ENCODE assay signal across 28 cellular contexts in genomic region chr1:16281765-16282164, GRCh38.
"Had no signal": no experiment of that assay in that cellular context is flagged by ENCODE, and none has a peak within 500 bp of the region (broad histone marks: within the 10 kb centered on the region; RNA-seq: fewer than 3 reads in every experiment).

No MANE protein-coding gene starts in this region.

- H3K4me1 Mint-ChIP-seq: activated CD4-positive, alpha-beta T cell treated with anti-CD3 and anti-CD28 coated beads, Interleukin-2, amount 10 ng/mL, durations not matched to agents 7 days and 5 days; WTC11 had no signal

- H3K36me3 ChIP-seq: gastrocnemius medialis had no signal

- H3K27me3 ChIP-seq: esophagus muscularis mucosa, foreskin keratinocyte, gastrocnemius medialis, heart left ventricle had no signal

- H3K36me3 Mint-ChIP-seq: activated naive CD8-positive, alpha-beta T cell; WTC11 had no signal

- H3K4me1 ChIP-seq: foreskin keratinocyte had no signal

- H3K4me3 Mint-ChIP-seq: activated CD4-positive, alpha-beta memory T cell treated with anti-CD3 and anti-CD28 coated beads, Interleukin-2, amount 10 ng/mL, durations not matched to agents 7 days and 5 days; activated CD4-positive, alpha-beta T cell treated with anti-CD3 and anti-CD28 coated beads, Interleukin-2, amount 10 ng/mL, durations not matched to agents 7 days and 5 days; activated naive CD8-positive, alpha-beta T cell; activated T-cell treated with anti-CD3 and anti-CD28 coated beads, Interleukin-2, amount 50 U/mL, for 4 hours; activated T-helper 17 cell treated with anti-CD3 and anti-CD28 coated beads, Interleukin-2, amount 50 U/mL, for 72 hours; effector memory CD8-positive, alpha-beta T cell; WTC11 had no signal

- H3K9me3 Mint-ChIP-seq: activated CD4-positive, alpha-beta memory T cell treated with anti-CD3 and anti-CD28 coated beads, Interleukin-2, amount 10 ng/mL, durations not matched to agents 7 days and 5 days; activated CD4-positive, alpha-beta T cell treated with anti-CD3 and anti-CD28 coated beads, Interleukin-2, amount 10 ng/mL, durations not matched to agents 7 days and 5 days; activated T-cell treated with anti-CD3 and anti-CD28 coated beads, Interleukin-2, amount 50 U/mL, for 4 hours; activated T-helper 17 cell treated with anti-CD3 and anti-CD28 coated beads, Interleukin-2, amount 50 U/mL, for 72 hours; effector memory CD8-positive, alpha-beta T cell; WTC11 had no signal

- H3K4me3 ChIP-seq: esophagus muscularis mucosa, gastrocnemius medialis, heart left ventricle had no signal

- ATAC-seq: activated T-cell treated with anti-CD3 and anti-CD28 coated beads, Interleukin-2, amount 50 U/mL, for 4 hours; activated T-helper 17 cell treated with anti-CD3 and anti-CD28 coated beads, Interleukin-2, amount 50 U/mL, for 72 hours; effector memory CD8-positive, alpha-beta T cell; foreskin keratinocyte; gastrocnemius medialis; heart left ventricle; WTC11 had no signal

- H3K9me3 ChIP-seq: esophagus muscularis mucosa, gastrocnemius medialis, heart left ventricle had no signal

- H3K27ac ChIP-seq: esophagus muscularis mucosa, foreskin keratinocyte, gastrocnemius medialis, heart left ventricle, VCaP had no signal

- DNase-seq: activated CD4-positive, alpha-beta memory T cell treated with anti-CD3 and anti-CD28 coated beads, Interleukin-2, amount 10 ng/mL, durations not matched to agents 7 days and 5 days; activated CD4-positive, alpha-beta T cell treated with anti-CD3 and anti-CD28 coated beads for 1 hour; activated CD4-positive, alpha-beta T cell treated with anti-CD3 and anti-CD28 coated beads for 4 hours; activated CD4-positive, alpha-beta T cell treated with anti-CD3 and anti-CD28 coated beads, Interleukin-2, amount 10 ng/mL, durations not matched to agents 7 days and 5 days; activated CD4-positive, alpha-beta T cell treated with anti-CD3 and anti-CD28 coated beads, Interleukin-2, amount 50 U/mL, for 4 hours; activated effector memory CD4-positive, alpha-beta T cell treated with Interleukin-2 at 50 U/mL for 16 hours; activated gamma-delta T cell treated with Interleukin-2 at 50 U/mL for 16 hours; activated naive CD4-positive, alpha-beta T cell treated with anti-CD3 and anti-CD28 coated beads, Interleukin-2, amount 50 U/mL, for 16 hours; activated naive CD4-positive, alpha-beta T cell treated with Interleukin-2 at 50 U/mL for 16 hours; activated T-cell treated with anti-CD3 and anti-CD28 coated beads, Interleukin-2, amount 50 U/mL, for 4 hours; amniotic stem cell; anterior cingulate cortex; caudate nucleus; cortex of kidney; dermis blood vessel endothelial cell; effector CD4-positive, alpha-beta T cell; effector memory CD8-positive, alpha-beta T cell; erythroblast; foreskin keratinocyte; gastrocnemius medialis; glutamatergic neuron; heart left ventricle; T-helper 2 cell had no signal

- H3K27ac Mint-ChIP-seq: activated CD4-positive, alpha-beta memory T cell treated with anti-CD3 and anti-CD28 coated beads, Interleukin-2, amount 10 ng/mL, durations not matched to agents 7 days and 5 days; activated CD4-positive, alpha-beta T cell treated with anti-CD3 and anti-CD28 coated beads, Interleukin-2, amount 10 ng/mL, durations not matched to agents 7 days and 5 days; activated naive CD8-positive, alpha-beta T cell; activated T-helper 17 cell treated with anti-CD3 and anti-CD28 coated beads, Interleukin-2, amount 50 U/mL, for 72 hours; effector memory CD8-positive, alpha-beta T cell; WTC11 had no signal

- H3K27me3 Mint-ChIP-seq: activated CD4-positive, alpha-beta memory T cell treated with anti-CD3 and anti-CD28 coated beads, Interleukin-2, amount 10 ng/mL, durations not matched to agents 7 days and 5 days; activated CD4-positive, alpha-beta T cell treated with anti-CD3 and anti-CD28 coated beads, Interleukin-2, amount 10 ng/mL, durations not matched to agents 7 days and 5 days; activated naive CD8-positive, alpha-beta T cell; activated T-helper 17 cell treated with anti-CD3 and anti-CD28 coated beads, Interleukin-2, amount 50 U/mL, for 72 hours; effector memory CD8-positive, alpha-beta T cell had no signal
